25 cellular contexts compared by ENCODE assay signal in genomic region chr15:84666373-84666772, GRCh38. TPM values are rescaled to one million over a fixed set of nuclear protein-coding genes. Genes with fewer than 3 reads are reported as not detected.
A peak's percentile ranks its signal among the peaks of the same experiment; 100 is the strongest.
DNase-seq lines count a peak whose midpoint lies in the region; ATAC-seq, FAIRE-seq and TF ChIP-seq lines count a peak whose summit lies in the region.
"Had no signal": no experiment of that assay in that cellular context is flagged by ENCODE, and none has a peak within 500 bp of the region (broad histone marks: within the 10 kb centered on the region; RNA-seq: fewer than 3 reads in every experiment).

No MANE protein-coding gene starts in this region.

- H3K27me3 ChIP-seq in endothelial cell of umbilical vein (ENCODE audit: control insufficient read depth in 2 of 2, insufficient read depth in 2 of 2, low read length in 2 of 2) (no peaks in the 10 kb centered on the region), MG63 (no peaks in the 10 kb centered on the region), spleen (replicated peaks in 1 of 7) (no peaks in the 10 kb centered on the region)
- H3K27me3 ChIP-seq: body of pancreas, pancreas, sigmoid colon, thyroid gland had no signal

- POLR2A ChIA-PET in activated CD8-positive, alpha-beta T cell treated with anti-CD3 and anti-CD28 coated beads for 36 hours (lab: Charles Lee) = interaction anchor here (1.0 kb wide), 2 partner anchors 12 to 83 kb away, joined by 3 to 4 read pairs; partner anchors contain the start of gene WDR73
- POLR2A ChIA-PET in endothelial cell of umbilical vein (lab: Charles Lee) = no interaction called here

- H3K79me2 ChIP-seq in endothelial cell of umbilical vein (ENCODE audit: control insufficient read depth, insufficient read depth, low read length) = no peaks in the 10 kb centered on the region

- TF ChIP-seq CTCF in activated CD8-positive, alpha-beta T cell treated with anti-CD3 and anti-CD28 coated beads for 36 hours (IDR thresholded peaks at IDR 0.05) = no peak
- TF ChIP-seq CTCF in endothelial cell of umbilical vein (IDR thresholded peaks at IDR 0.05; ENCODE audit: extremely low read depth in 1 of 2, insufficient read depth in 1 of 2, low read depth in 1 of 2, low read length in 2 of 2) = no peak
- no peak for TF ChIP-seq CTCF in spleen (IDR thresholded peaks at IDR 0.05 in 8 of 11, conservative IDR thresholded peaks at IDR 0.05 in 3 of 11)

- intact Hi-C loops in activated naive CD4-positive, alpha-beta T cell treated with anti-CD3 and anti-CD28 coated beads for 36 hours (cut with micrococcal nuclease) = no loop called here
- intact Hi-C loops in activated CD8-positive, alpha-beta T cell treated with anti-CD3 and anti-CD28 coated beads for 36 hours (cut with micrococcal nuclease) = no loop called here
- intact Hi-C loops in endothelial cell of umbilical vein (cut with micrococcal nuclease) = no loop called here
- intact Hi-C loops in spleen (cut with DNase I; ENCODE audit: low total_unique reads) = no loop called here

- TF ChIP-seq POLR2A in endothelial cell of umbilical vein (IDR thresholded peaks at IDR 0.05; ENCODE audit: low read depth, low read length) (no peak), spleen (IDR thresholded peaks at IDR 0.05) (no peak)

- no peak overlapping the region for H3K4me3 Mint-ChIP-seq in activated naive CD4-positive, alpha-beta T cell treated with anti-CD3 and anti-CD28 coated beads for 36 hours
- no peak overlapping the region for H3K4me3 Mint-ChIP-seq in activated CD8-positive, alpha-beta T cell treated with anti-CD3 and anti-CD28 coated beads for 36 hours
- H3K4me3 Mint-ChIP-seq: CD14-positive monocyte; stimulated activated memory B cell treated with anti-CD40 and anti-IgM and Interleukin-4, amounts not matched to agents 10 μg/mL and 1 μg/mL and 100 μg/mL, for 72 hours had no signal

- no TSS peak for BruUV-seq in endothelial cell of umbilical vein (replicated peaks; lab: Mats Ljungman, UMichigan)

- H3K9ac ChIP-seq in endothelial cell of umbilical vein (replicated peaks; ENCODE audit: extremely low read depth, insufficient read depth, low read length) = no peak overlapping the region

- WGBS in spleen, 5 donors = 76 to 91% (median 88%) methylated on average over 2 of the region's 2 CpGs

- no peak for FAIRE-seq in endothelial cell of umbilical vein (lab: Jason Lieb, UNC)
- FAIRE-seq: colon, islet of Langerhans, pancreas had no signal

- no peaks in the 10 kb centered on the region for H3K9me3 Mint-ChIP-seq in activated naive CD4-positive, alpha-beta T cell treated with anti-CD3 and anti-CD28 coated beads for 36 hours
- H3K9me3 Mint-ChIP-seq in activated CD8-positive, alpha-beta T cell treated with anti-CD3 and anti-CD28 coated beads for 36 hours = no peaks in the 10 kb centered on the region
- H3K9me3 Mint-ChIP-seq: stimulated activated memory B cell treated with anti-CD40 and anti-IgM and Interleukin-4, amounts not matched to agents 10 μg/mL and 1 μg/mL and 100 μg/mL, for 72 hours had no signal

- dilution Hi-C loops in endothelial cell of umbilical vein (cut with MboI; ENCODE audit: extremely low pct_ligation_motif_present, low sequenced_read_pairs) = no loop called here

- no peak for DNase-seq in activated naive CD4-positive, alpha-beta T cell treated with anti-CD3 and anti-CD28 coated beads for 36 hours
- no peak for DNase-seq in activated naive CD4-positive, alpha-beta T cell treated with Interleukin-2 at 50 U/mL for 16 hours
- no peak for DNase-seq in activated CD8-positive, alpha-beta T cell treated with anti-CD3 and anti-CD28 coated beads for 36 hours
- peak; percentile 40 for DNase-seq in endothelial cell of umbilical vein (ENCODE audit: low read depth, low spot score)
- DNase-seq in renal cortical epithelial cell (ENCODE audit: low read depth) = peak; percentile 30
- DNase-seq in SIG-M5 (lab: John Stamatoyannopoulos, UW) = no peak
- no peak for DNase-seq in MG63
- DNase-seq in spleen = no peak
- DNase-seq: activated gamma-delta T cell treated with Interleukin-2 at 50 U/mL for 16 hours; body of pancreas; GDM1; KG1; lower lobe of right lung; MV-4-11; NCI-H2081; NK-92 treated with Interleukin-12 subunit alpha and Interleukin-12 subunit beta, amount 100 ng/mL, for 24 hours; pancreas; sigmoid colon; T1000; thyroid gland had no signal

- ATAC-seq in activated CD8-positive, alpha-beta T cell treated with anti-CD3 and anti-CD28 coated beads for 36 hours = no peak
- ATAC-seq: body of pancreas; lower lobe of right lung; pancreas; stimulated activated memory B cell treated with anti-CD40 and anti-IgM and Interleukin-4, amounts not matched to agents 10 μg/mL and 1 μg/mL and 100 μg/mL, for 72 hours had no signal

- no peaks in the 10 kb centered on the region for H4K20me1 ChIP-seq in endothelial cell of umbilical vein (replicated peaks; ENCODE audit: control insufficient read depth, extremely low read depth, insufficient read depth, low read length)

- peaks cover 28% of the 10 kb centered on the region for H3K36me3 Mint-ChIP-seq in activated naive CD4-positive, alpha-beta T cell treated with anti-CD3 and anti-CD28 coated beads for 36 hours (ENCODE audit: low read depth)
- peaks cover 30% of the 10 kb centered on the region for H3K36me3 Mint-ChIP-seq in activated CD8-positive, alpha-beta T cell treated with anti-CD3 and anti-CD28 coated beads for 36 hours (ENCODE audit: low read depth)

- H3K9me1 ChIP-seq in endothelial cell of umbilical vein (replicated peaks; ENCODE audit: control insufficient read depth, extremely low read depth, insufficient read depth, low read length) = no peaks in the 10 kb centered on the region

- no peak overlapping the region for H3K4me2 ChIP-seq in endothelial cell of umbilical vein (ENCODE audit: insufficient read depth, low read length)

- H3K4me1 Mint-ChIP-seq in activated naive CD4-positive, alpha-beta T cell treated with anti-CD3 and anti-CD28 coated beads for 36 hours (ENCODE audit: low read depth) = peaks cover 28% of the 10 kb centered on the region
- peaks cover 33% of the 10 kb centered on the region for H3K4me1 Mint-ChIP-seq in activated CD8-positive, alpha-beta T cell treated with anti-CD3 and anti-CD28 coated beads for 36 hours (ENCODE audit: low read depth)
- H3K4me1 Mint-ChIP-seq: CD14-positive monocyte had no signal

- no peak overlapping the region for H3K4me3 ChIP-seq in endothelial cell of umbilical vein (replicated peaks in 1 of 3; ENCODE audit: insufficient read depth in 1 of 3, low read depth in 1 of 3, low read length in 3 of 3)
- H3K4me3 ChIP-seq in MG63 = no peak overlapping the region
- no peak overlapping the region for H3K4me3 ChIP-seq in spleen
- H3K4me3 ChIP-seq: body of pancreas, lower lobe of right lung, pancreas, sigmoid colon, SK-N-MC, thyroid gland had no signal

- no peak overlapping the region for H2AFZ ChIP-seq in endothelial cell of umbilical vein (ENCODE audit: low read depth, low read length)

- CTCF ChIA-PET in activated naive CD4-positive, alpha-beta T cell treated with anti-CD3 and anti-CD28 coated beads for 36 hours (lab: Charles Lee) = interaction anchor here (1.2 kb wide), 1 partner anchor 95 kb away, joined by 4 read pairs; no protein-coding TSS in a partner anchor
- CTCF ChIA-PET in activated CD8-positive, alpha-beta T cell treated with anti-CD3 and anti-CD28 coated beads for 36 hours (lab: Charles Lee) = interaction anchor here (0.9 kb wide), 1 partner anchor 118 kb away, joined by 4 read pairs; no protein-coding TSS in a partner anchor
- CTCF ChIA-PET in endothelial cell of umbilical vein (lab: Charles Lee) = interaction anchor here (0.7 to 1.3 kb wide), 3 partner anchors 9 to 262 kb away, joined by 3 to 6 read pairs (median 3); partner anchors contain the start of gene WDR73

- peaks cover 9 to 11% of the 10 kb centered on the region in 2 experiments for H3K36me3 ChIP-seq in endothelial cell of umbilical vein (ENCODE audit: control insufficient read depth in 2 of 2, extremely low read depth in 1 of 2, insufficient read depth in 2 of 2, low read length in 2 of 2)
- H3K36me3 ChIP-seq in MG63 = peaks cover 74% of the 10 kb centered on the region
- H3K36me3 ChIP-seq in spleen = peaks cover 0 to 78% (median 34%) of the 10 kb centered on the region in 6 donors

- no peaks in the 10 kb centered on the region for H3K9me3 ChIP-seq in endothelial cell of umbilical vein (replicated peaks; ENCODE audit: control insufficient read depth, insufficient read depth, low read length)
- H3K9me3 ChIP-seq in MG63 = no peaks in the 10 kb centered on the region
- H3K9me3 ChIP-seq in spleen = no peaks in the 10 kb centered on the region
- H3K9me3 ChIP-seq: body of pancreas, lower lobe of right lung, pancreas, sigmoid colon, thyroid gland had no signal

- H3K27ac ChIP-seq in endothelial cell of umbilical vein (ENCODE audit: insufficient read depth, low read depth, low read length) (no peak overlapping the region), spleen (no peak overlapping the region)
- H3K27ac ChIP-seq: body of pancreas, lower lobe of right lung, pancreas, sigmoid colon, SK-N-MC had no signal

- H3K4me1 ChIP-seq in endothelial cell of umbilical vein (ENCODE audit: control insufficient read depth, extremely low read depth, insufficient read depth, low read length) (peaks cover 3% of the 10 kb centered on the region), spleen (no peaks in the 10 kb centered on the region)
- H3K4me1 ChIP-seq: lower lobe of right lung, pancreas, sigmoid colon had no signal

- peak overlapping the region; percentile 64 for H3K27ac Mint-ChIP-seq in activated naive CD4-positive, alpha-beta T cell treated with anti-CD3 and anti-CD28 coated beads for 36 hours
- peak overlapping the region; percentile 63 for H3K27ac Mint-ChIP-seq in activated CD8-positive, alpha-beta T cell treated with anti-CD3 and anti-CD28 coated beads for 36 hours
- H3K27ac Mint-ChIP-seq: stimulated activated memory B cell treated with anti-CD40 and anti-IgM and Interleukin-4, amounts not matched to agents 10 μg/mL and 1 μg/mL and 100 μg/mL, for 72 hours had no signal

- no peaks in the 10 kb centered on the region for H3K27me3 Mint-ChIP-seq in activated naive CD4-positive, alpha-beta T cell treated with anti-CD3 and anti-CD28 coated beads for 36 hours (ENCODE audit: low read depth)
- no peaks in the 10 kb centered on the region for H3K27me3 Mint-ChIP-seq in activated CD8-positive, alpha-beta T cell treated with anti-CD3 and anti-CD28 coated beads for 36 hours
- H3K27me3 Mint-ChIP-seq: stimulated activated memory B cell treated with anti-CD40 and anti-IgM and Interleukin-4, amounts not matched to agents 10 μg/mL and 1 μg/mL and 100 μg/mL, for 72 hours had no signal

RNA-seq across cellular contexts. Expression of gene NMB, which starts 8.4 kb away (rescaled TPM):
- total RNA-seq in activated naive CD4-positive, alpha-beta T cell treated with anti-CD3 and anti-CD28 coated beads for 36 hours = 1 to 10 TPM; 5.1 to 5.7 TPM
- 1 to 10 TPM; 1.7 to 2.7 TPM for total RNA-seq in activated CD8-positive, alpha-beta T cell treated with anti-CD3 and anti-CD28 coated beads for 36 hours
- total RNA-seq in endothelial cell of umbilical vein (9.6 and 9.8 TPM in 2 replicates), renal cortical epithelial cell (4.2 and 8.7 TPM in 2 replicates), spleen (1 to 10 TPM; 1.0 to 4.2 (median 2.4) TPM)
- polyA plus RNA-seq in endothelial cell of umbilical vein (7.8 and 10.3 TPM in 2 replicates), spleen (1 to 10 TPM; 2.2 to 5.5 (median 4.7) TPM)
- polyA plus RNA-seq in endothelial cell of umbilical vein (2011; cell fraction: cytosol; rRNA removed) = 5.2 and 6.7 TPM in 2 replicates
- polyA plus RNA-seq in endothelial cell of umbilical vein (2011; cell fraction: nucleus; rRNA removed) = 1.8 and 2.0 TPM in 2 replicates
- polyA plus RNA-seq in endothelial cell of umbilical vein (2012) = 5.2 and 7.0 TPM in 2 replicates
- 0.45 and 1.4 TPM in 2 replicates for polyA minus RNA-seq in endothelial cell of umbilical vein
- polyA minus RNA-seq in endothelial cell of umbilical vein (2011; cell fraction: cytosol; rRNA and poly(A)+ RNA removed) = not detected
- polyA minus RNA-seq in endothelial cell of umbilical vein (2011; cell fraction: nucleus; rRNA and poly(A)+ RNA removed) = 0.63 and 0.91 TPM in 2 replicates
- 0.25 TPM in 1 of 2 replicates, not detected in the other for total RNA-seq in MG63 (2014; rRNA removed; shearing (Covaris generic); ENCODE audit: low replicate concordance)

RNA-seq across cellular contexts. Expression of gene WDR73, which starts 12.3 kb away (rescaled TPM):
- 1 to 10 TPM; 9.5 to 9.9 TPM for total RNA-seq in activated naive CD4-positive, alpha-beta T cell treated with anti-CD3 and anti-CD28 coated beads for 36 hours
- total RNA-seq in activated CD8-positive, alpha-beta T cell treated with anti-CD3 and anti-CD28 coated beads for 36 hours = 10 to 100 TPM; 12.4 to 12.5 TPM
- total RNA-seq in endothelial cell of umbilical vein = 28.2 and 29.1 TPM in 2 replicates
- 25.6 and 29.0 TPM in 2 replicates for polyA plus RNA-seq in endothelial cell of umbilical vein
- polyA plus RNA-seq in endothelial cell of umbilical vein (2011; cell fraction: cytosol; rRNA removed) = 19.0 and 19.9 TPM in 2 replicates
- 73.5 and 76.7 TPM in 2 replicates for polyA plus RNA-seq in endothelial cell of umbilical vein (2011; cell fraction: nucleus; rRNA removed)
- 12.9 and 21.8 TPM in 2 replicates for polyA plus RNA-seq in endothelial cell of umbilical vein (2012)
- polyA minus RNA-seq in endothelial cell of umbilical vein = 31.8 and 40.5 TPM in 2 replicates
- 19.7 TPM for polyA minus RNA-seq in endothelial cell of umbilical vein (2011; cell fraction: cytosol; rRNA and poly(A)+ RNA removed)
- 24.3 and 36.3 TPM in 2 replicates for polyA minus RNA-seq in endothelial cell of umbilical vein (2011; cell fraction: nucleus; rRNA and poly(A)+ RNA removed)
- 34.8 and 35.8 TPM in 2 replicates for total RNA-seq in renal cortical epithelial cell
- total RNA-seq in MG63 (2014; rRNA removed; shearing (Covaris generic); ENCODE audit: low replicate concordance) = 34.2 and 34.3 TPM in 2 replicates
- total RNA-seq in spleen = 10 to 100 TPM; 23.1 to 31.6 (median 29.3) TPM
- polyA plus RNA-seq in spleen = 10 to 100 TPM; 12.7 to 20.2 (median 18.4) TPM

RNA-seq across cellular contexts. Expression of gene SEC11A, which starts 49.6 kb away (rescaled TPM):
- total RNA-seq in activated naive CD4-positive, alpha-beta T cell treated with anti-CD3 and anti-CD28 coated beads for 36 hours = 10 to 100 TPM; 87.2 to 99.1 TPM
- 10 to 100 TPM; 82.3 to 87.8 TPM for total RNA-seq in activated CD8-positive, alpha-beta T cell treated with anti-CD3 and anti-CD28 coated beads for 36 hours
- total RNA-seq in endothelial cell of umbilical vein (192 and 204 TPM in 2 replicates), renal cortical epithelial cell (291 and 378 TPM in 2 replicates), spleen (100 to 1,000 TPM in 3 of 7 donors, 10 to 100 TPM in 4; 89.8 to 139 (median 96.9) TPM)
- polyA plus RNA-seq in endothelial cell of umbilical vein (165 and 189 TPM in 2 replicates), spleen (100 to 1,000 TPM in 2 of 3 donors, 10 to 100 TPM in 1; 86.5 to 114 (median 101) TPM)
- polyA plus RNA-seq in endothelial cell of umbilical vein (2011; cell fraction: cytosol; rRNA removed) = 127 and 147 TPM in 2 replicates
- 32.0 and 60.2 TPM in 2 replicates for polyA plus RNA-seq in endothelial cell of umbilical vein (2011; cell fraction: nucleus; rRNA removed)
- 226 and 235 TPM in 2 replicates for polyA plus RNA-seq in endothelial cell of umbilical vein (2012)
- polyA minus RNA-seq in endothelial cell of umbilical vein = 127 and 165 TPM in 2 replicates
- 75.3 TPM for polyA minus RNA-seq in endothelial cell of umbilical vein (2011; cell fraction: cytosol; rRNA and poly(A)+ RNA removed)
- polyA minus RNA-seq in endothelial cell of umbilical vein (2011; cell fraction: nucleus; rRNA and poly(A)+ RNA removed) = 16.4 and 22.4 TPM in 2 replicates
- 294 and 550 TPM in 2 replicates for total RNA-seq in MG63 (2014; rRNA removed; shearing (Covaris generic); ENCODE audit: low replicate concordance)

Comparison
In these comparisons a context has a peak if more than half of its experiments do, and no peak if none do; other contexts are left out.
1. DNase-seq: peak in endothelial cell of umbilical vein (single experiment) and renal cortical epithelial cell (single experiment); none in activated naive CD4-positive, alpha-beta T cell treated with anti-CD3 and anti-CD28 coated beads for 36 hours (single experiment), activated naive CD4-positive, alpha-beta T cell treated with Interleukin-2 at 50 U/mL for 16 hours (single experiment), activated CD8-positive, alpha-beta T cell treated with anti-CD3 and anti-CD28 coated beads for 36 hours (single experiment), SIG-M5 (single experiment), MG63 (single experiment) and spleen (single experiment).